27 cellular contexts compared by ENCODE assay signal in genomic region chr1:25381041-25381440, GRCh38. TPM values are rescaled to one million over a fixed set of nuclear protein-coding genes. Genes with fewer than 3 reads are reported as not detected.
"Had no signal": no experiment of that assay in that cellular context is flagged by ENCODE, and none has a peak within 500 bp of the region (broad histone marks: within the 10 kb centered on the region; RNA-seq: fewer than 3 reads in every experiment).

No MANE protein-coding gene starts in this region.

- H3K27ac Mint-ChIP-seq: naive thymus-derived CD4-positive, alpha-beta T cell; natural killer cell; nephron; neural progenitor cell; stimulated activated effector memory CD8-positive, alpha-beta T cell treated with anti-CD3 and anti-CD28 coated beads, Interleukin-12 subunit alpha, Interleukin-12 subunit beta, amount 100 ng/mL, for 72 hours; stimulated activated naive B cell treated with anti-CD40 and anti-IgM and Interleukin-4, amounts not matched to agents 10 μg/mL and 1 μg/mL and 100 μg/mL, for 72 hours; stimulated activated naive CD8-positive, alpha-beta T cell treated with anti-CD3 and anti-CD28 coated beads, Interleukin-15, Interleukin-2, amounts not matched to agents 100 ng/mL and 50 ng/mL, for 24 hours had no signal

- H3K36me3 Mint-ChIP-seq: natural killer cell; neural progenitor cell; stimulated activated effector memory CD8-positive, alpha-beta T cell treated with anti-CD3 and anti-CD28 coated beads, Interleukin-12 subunit alpha, Interleukin-12 subunit beta, amount 100 ng/mL, for 72 hours had no signal

- FAIRE-seq: pancreas, urothelium cell line had no signal

- H3K4me1 Mint-ChIP-seq: natural killer cell; nephron; neural progenitor cell; stimulated activated naive B cell treated with anti-CD40 and anti-IgM and Interleukin-4, amounts not matched to agents 10 μg/mL and 1 μg/mL and 100 μg/mL, for 72 hours had no signal

- H2AFZ ChIP-seq: neural progenitor cell had no signal

- H3K27me3 ChIP-seq: neural progenitor cell, pancreas, stomach, thyroid gland, tibial nerve, upper lobe of left lung, vagina had no signal

- H3K27ac ChIP-seq: neural progenitor cell, pancreas, prostate gland, skin epidermis, stomach, thoracic aorta, thyroid gland, tibial nerve, upper lobe of left lung, vagina had no signal

- H3K4me3 Mint-ChIP-seq: naive thymus-derived CD4-positive, alpha-beta T cell; natural killer cell; nephron; neural progenitor cell; stimulated activated effector memory CD8-positive, alpha-beta T cell treated with anti-CD3 and anti-CD28 coated beads, Interleukin-12 subunit alpha, Interleukin-12 subunit beta, amount 100 ng/mL, for 72 hours; stimulated activated naive B cell treated with anti-CD40 and anti-IgM and Interleukin-4, amounts not matched to agents 10 μg/mL and 1 μg/mL and 100 μg/mL, for 72 hours; stimulated activated naive CD8-positive, alpha-beta T cell treated with anti-CD3 and anti-CD28 coated beads, Interleukin-15, Interleukin-2, amounts not matched to agents 100 ng/mL and 50 ng/mL, for 24 hours had no signal

- H3K9me3 ChIP-seq: pancreas, prostate gland, stomach, thoracic aorta, thyroid gland, tibial nerve, upper lobe of left lung, vagina had no signal

- ATAC-seq: naive thymus-derived CD4-positive, alpha-beta T cell; natural killer cell; pancreas; right cardiac atrium; sciatic nerve; stimulated activated effector memory CD8-positive, alpha-beta T cell treated with anti-CD3 and anti-CD28 coated beads, Interleukin-12 subunit alpha, Interleukin-12 subunit beta, amount 100 ng/mL, for 72 hours; stimulated activated naive B cell treated with anti-CD40 and anti-IgM and Interleukin-4, amounts not matched to agents 10 μg/mL and 1 μg/mL and 100 μg/mL, for 72 hours had no signal

- H3K4me2 ChIP-seq: neural progenitor cell had no signal

- H3K9me3 Mint-ChIP-seq: natural killer cell; nephron; stimulated activated effector memory CD8-positive, alpha-beta T cell treated with anti-CD3 and anti-CD28 coated beads, Interleukin-12 subunit alpha, Interleukin-12 subunit beta, amount 100 ng/mL, for 72 hours; stimulated activated naive CD8-positive, alpha-beta T cell treated with anti-CD3 and anti-CD28 coated beads, Interleukin-15, Interleukin-2, amounts not matched to agents 100 ng/mL and 50 ng/mL, for 24 hours had no signal

- H3K9ac ChIP-seq: neural progenitor cell had no signal

- H3K4me1 ChIP-seq: neural progenitor cell, pancreas, prostate gland, stomach, thyroid gland, tibial nerve, upper lobe of left lung, vagina had no signal

- DNase-seq: naive thymus-derived CD4-positive, alpha-beta T cell; natural killer cell; occipital lobe; pancreas; right cardiac atrium; stimulated activated CD4-positive, alpha-beta T cell treated with anti-CD3 and anti-CD28 coated beads, Interleukin-15, amount 100 ng/mL, for 24 hours; stimulated activated CD4-positive, alpha-beta T cell treated with anti-CD3 and anti-CD28 coated beads, Interleukin-2, amount 100 ng/mL, for 24 hours; stimulated activated CD4-positive, alpha-beta T cell treated with anti-CD3 and anti-CD28 coated beads, Interleukin-2, amount 100 ng/mL, for 48 hours; stimulated activated CD4-positive, alpha-beta T cell treated with anti-CD3 and anti-CD28 coated beads, Interleukin-4, amount 100 ng/mL, for 24 hours; stimulated activated naive B cell treated with anti-CD40 and anti-IgM and Interleukin-4, amounts not matched to agents 10 μg/mL and 1 μg/mL and 100 μg/mL, for 72 hours; stimulated activated naive CD4-positive, alpha-beta T cell treated with Interleukin-2 at 50 U/mL for 16 hours; stomach; thyroid gland; upper lobe of left lung had no signal

- H3K4me3 ChIP-seq: neural progenitor cell, pancreas, prostate gland, skin epidermis, stomach, thoracic aorta, thyroid gland, tibial nerve, upper lobe of left lung, vagina had no signal

- H3K36me3 ChIP-seq: neural progenitor cell, pancreas, prostate gland, stomach, thoracic aorta, thyroid gland, tibial nerve, upper lobe of left lung, vagina had no signal

RNA-seq across cellular contexts. Expression of gene RHCE, which starts 39.6 kb away (rescaled TPM):
- total RNA-seq: natural killer cell, occipital lobe, posterior vena cava, subcutaneous adipose tissue, thoracic aorta, vagina had no signal
